Comparison of ENCODE assay signal across 14 cellular contexts in genomic region chr11:103871923-103872551, GRCh38.
A peak's percentile ranks its signal among the peaks of the same experiment; 100 is the strongest.
DNase-seq lines count a peak whose midpoint lies in the region; ATAC-seq, FAIRE-seq and TF ChIP-seq lines count a peak whose summit lies in the region.
"Had no signal": no experiment of that assay in that cellular context is flagged by ENCODE, and none has a peak within 500 bp of the region (broad histone marks: within the 10 kb centered on the region; RNA-seq: fewer than 3 reads in every experiment).

No MANE protein-coding gene starts in this region.

- no peaks in the 10 kb centered on the region for H3K79me2 ChIP-seq in GM12878 (ENCODE audit: control insufficient read depth, insufficient read depth, low read length)

- no peaks in the 10 kb centered on the region; a peak in 1 of 4 replicates for H3K27me3 ChIP-seq in GM12878 (replicated peaks in 1 of 2; ENCODE audit: control insufficient read depth in 2 of 2, insufficient read depth in 2 of 2, low read length in 1 of 2)
- H3K27me3 ChIP-seq: MG63 had no signal

- H2AFZ ChIP-seq in GM12878 (ENCODE audit: control insufficient read depth, low read depth, low read length), result no peak overlapping the region

- in situ Hi-C loops in G401 (cut with HindIII; ENCODE audit: low sequenced_read_pairs) (no loop called here), GM12878 (cut with MboI) (no loop called here)

- peaks cover 61 to 71% of the 10 kb centered on the region in 2 donors for H3K4me1 Mint-ChIP-seq in immature natural killer cell
- H3K4me1 Mint-ChIP-seq: CD4-positive, alpha-beta memory T cell had no signal

- H3K9me3 Mint-ChIP-seq in immature natural killer cell, result no peaks in the 10 kb centered on the region
- H3K9me3 Mint-ChIP-seq: HFFc6 had no signal

- no TSS peak for BruUV-seq in GM12878 (replicated peaks; lab: Mats Ljungman, UMichigan)

- RAD21 ChIA-PET in GM12878 (lab: Charles Lee; ENCODE audit: unreplicated experiment), result interaction anchor here (1.0 to 2.6 kb wide), 3 partner anchors 26 to 86 kb away, joined by 3 to 7 read pairs (median 6); no protein-coding TSS in a partner anchor

- TF ChIP-seq RAD21 in GM12878 (IDR thresholded peaks at IDR 0.05; ENCODE audit: insufficient read depth, low read depth, low read length), result no peak

- H4K20me1 ChIP-seq in GM12878 (ENCODE audit: control insufficient read depth, insufficient read depth), result no peaks in the 10 kb centered on the region

- WGBS in GM12878 (ENCODE audit: insufficient coverage, insufficient replicate concordance, low lambda C conversion rate, missing lambda C conversion rate), result 17% methylated on average over 6 of the region's 6 CpGs

- H3K36me3 Mint-ChIP-seq in immature natural killer cell, result no peaks in the 10 kb centered on the region
- H3K36me3 Mint-ChIP-seq: CD4-positive, alpha-beta memory T cell had no signal

- TF ChIP-seq CTCF in AG10803 (conservative IDR thresholded peaks at IDR 0.05; ENCODE audit: low read length) (no peak), GM12878 (IDR thresholded peaks at IDR 0.05 in 2 of 3, conservative IDR thresholded peaks at IDR 0.05 in 1 of 3; ENCODE audit: control insufficient read depth in 2 of 3, extremely low read depth in 1 of 3, insufficient read depth in 1 of 3, low read depth in 3 of 3, low read length in 3 of 3) (no peak)

- CTCF ChIA-PET in GM12878 (lab: Yijun Ruan, JAX), result interaction anchor here (0.9 to 2.1 kb wide), 3 partner anchors 10 to 196 kb away, joined by 3 to 8 read pairs (median 3); no protein-coding TSS in a partner anchor

- no peak overlapping the region for H3K9ac ChIP-seq in GM12878 (ENCODE audit: control insufficient read depth, insufficient read depth, low read length)

- peaks cover 5% of the 10 kb centered on the region for H3K4me1 ChIP-seq in GM12878 (ENCODE audit: control insufficient read depth, insufficient read depth, low read length)

- H3K27ac Mint-ChIP-seq in immature natural killer cell, result peak overlapping the region in 4 of 6 donors; percentile 35 to 69 (median 46)
- H3K27ac Mint-ChIP-seq: CD4-positive, alpha-beta memory T cell; HFFc6 had no signal

- no peak for FAIRE-seq in GM12878 (lab: Jason Lieb, UNC)

- POLR2A ChIA-PET in GM12878 (lab: Charles Lee), result interaction anchor here (0.6 to 0.7 kb wide), 3 partner anchors 10 to 465 kb away, joined by 3 to 6 read pairs (median 4); no protein-coding TSS in a partner anchor

- no peak for TF ChIP-seq POLR2A in GM12878 (IDR thresholded peaks at IDR 0.05; ENCODE audit: low read depth, low read length)

- H3K4me3 ChIP-seq in AG10803 (ENCODE audit: low read length), result no peak overlapping the region
- H3K4me3 ChIP-seq in GM12878, result no peak overlapping the region
- H3K4me3 ChIP-seq: MG63 had no signal

- no peak overlapping the region for H3K27ac ChIP-seq in GM12878 (ENCODE audit: control insufficient read depth, insufficient read depth)
- H3K27ac ChIP-seq: RWPE1 had no signal

- peaks cover 0 to 13% (median 4%) of the 10 kb centered on the region in 3 donors for H3K27me3 Mint-ChIP-seq in immature natural killer cell (ENCODE audit: low read depth in 3 of 3)
- H3K27me3 Mint-ChIP-seq: CD4-positive, alpha-beta memory T cell had no signal

- intact Hi-C loops in GM12878 (cut with micrococcal nuclease; ENCODE audit: unreplicated experiment), result no loop called here

- DNase-seq in AG10803 (ENCODE audit: low read depth) (peak; percentile 23), G401 (ENCODE audit: low spot score) (peak; percentile 5), GM12878 (ENCODE audit: low read depth, low spot score) (no peak), immature natural killer cell (peak; percentile 15 to 45 (median 42)), AG20443 (ENCODE audit: low spot score) (no peak), NCI-H1694 (lab: John Stamatoyannopoulos, UW) (no peak)
- DNase-seq: CD4-positive, alpha-beta memory T cell; HFFc6; KG1; MG63; NCI-H2081; NCI-H510A treated with DMSO at 0.1 percent for 48 hours had no signal

- peak overlapping the region; percentile 49 to 81 (median 73) for H3K4me3 Mint-ChIP-seq in immature natural killer cell
- H3K4me3 Mint-ChIP-seq: CD4-positive, alpha-beta memory T cell; HFFc6 had no signal

- TF ChIP-seq EP300 in GM12878 (IDR thresholded peaks at IDR 0.05; ENCODE audit: borderline replicate concordance in 1 of 2, control insufficient read depth in 1 of 2, low read depth in 2 of 2, low read length in 2 of 2), result no peak

- no peaks in the 10 kb centered on the region for H3K9me3 ChIP-seq in GM12878 (replicated peaks; ENCODE audit: control insufficient read depth, insufficient read depth, low read length)
- H3K9me3 ChIP-seq: MG63 had no signal

- no peaks in the 10 kb centered on the region for H3K36me3 ChIP-seq in GM12878 (ENCODE audit: control insufficient read depth in 2 of 2, insufficient read depth in 2 of 2, low read length in 1 of 2)
- H3K36me3 ChIP-seq: MG63 had no signal

- SMC1A ChIA-PET in GM12878 (lab: Charles Lee; ENCODE audit: uncharacterized antibody, unreplicated experiment), result interaction anchor here (1.7 kb wide), 1 partner anchor 24 kb away, joined by 4 read pairs; no protein-coding TSS in a partner anchor

- no peak overlapping the region for H3K4me2 ChIP-seq in GM12878 (ENCODE audit: control insufficient read depth, insufficient read depth)

- ATAC-seq in GM12878, result no peak
- ATAC-seq in HG03457 (IDR thresholded peaks at IDR 0.05; ENCODE audit: unreplicated experiment), result no peak

TF ChIP-seq in GM12878, 131 proteins besides CTCF, POLR2A, EP300 and RAD21:
- no peak for TF ChIP-seq NR2C2 (IDR thresholded peaks at IDR 0.05; ENCODE audit: borderline replicate concordance, control insufficient read depth, insufficient read length, low read depth)
- TF ChIP-seq ZBTB33 (IDR thresholded peaks at IDR 0.05), result no peak
- no peak for TF ChIP-seq ETV6 (conservative IDR thresholded peaks at IDR 0.05 in 1 of 2, IDR thresholded peaks at IDR 0.05 in 1 of 2; ENCODE audit: borderline replicate concordance in 1 of 2, low read depth in 1 of 2)
- peak; percentile 91 for TF ChIP-seq ZNF384 (IDR thresholded peaks at IDR 0.05; ENCODE audit: borderline replicate concordance, low read depth, low read length)
- TF ChIP-seq SMAD5 (IDR thresholded peaks at IDR 0.05; ENCODE audit: low read depth), result no peak
- TF ChIP-seq BHLHE40 (IDR thresholded peaks at IDR 0.05; ENCODE audit: borderline replicate concordance in 1 of 2, low read depth in 2 of 2, low read length in 1 of 2), result peak; percentile 34 to 71; a peak in 3 of 4 replicates
- TF ChIP-seq MLLT1 (IDR thresholded peaks at IDR 0.05), result 0 out of 2 replicates have a peak, but pooled peaks have one; percentile 33
- no peak for TF ChIP-seq EED (IDR thresholded peaks at IDR 0.05; ENCODE audit: low read depth)
- 0 out of 2 replicates have a peak, but pooled peaks have one; percentile 27 for TF ChIP-seq MTA2 (IDR thresholded peaks at IDR 0.05; ENCODE audit: low read depth)

Comparison
In these comparisons a context has a peak if more than half of its experiments do, and no peak if none do; other contexts are left out.
1. DNase-seq: peak in AG10803 (single experiment), G401 (single experiment) and immature natural killer cell (3 of 3); none in GM12878 (single experiment), AG20443 (single experiment) and NCI-H1694 (single experiment).